21 cellular contexts compared by ENCODE assay signal in the genomic region with DNA sequence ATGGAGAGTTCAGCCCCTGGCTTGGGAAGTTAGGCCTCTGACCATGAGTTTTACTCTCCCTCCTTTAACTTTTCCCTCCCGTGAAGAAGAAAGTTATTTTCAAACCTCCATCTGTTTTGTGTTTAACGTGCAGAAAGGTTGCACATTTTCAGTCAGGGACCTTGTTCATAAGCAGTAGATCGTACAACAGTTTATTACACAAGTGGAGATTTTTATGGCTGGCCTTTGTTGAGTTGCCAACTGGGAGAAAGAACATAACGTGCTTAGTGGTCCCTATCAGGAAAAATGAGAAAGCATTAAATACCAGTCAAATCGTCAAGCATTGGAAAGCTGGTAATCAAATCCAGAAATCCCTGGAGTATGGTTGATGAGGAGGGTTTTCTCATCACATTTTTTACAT.
"Had no signal": no experiment of that assay in that cellular context is flagged by ENCODE, and none has a peak within 500 bp of the region (broad histone marks: within the 10 kb centered on the region; RNA-seq: fewer than 3 reads in every experiment).

No MANE protein-coding gene starts in this region.

- H3K4me3 ChIP-seq: breast epithelium, SK-N-MC had no signal

- H3K4me1 ChIP-seq: breast epithelium had no signal

- H3K36me3 ChIP-seq: breast epithelium had no signal

- DNase-seq: activated CD4-positive, alpha-beta T cell treated with anti-CD3 and anti-CD28 coated beads for 4 hours; activated CD8-positive, alpha-beta memory T cell treated with anti-CD3 and anti-CD28 coated beads, Interleukin-2, amount 50 U/mL, for 4 hours; activated CD8-positive, alpha-beta T cell treated with anti-CD3 and anti-CD28 coated beads for 36 hours; activated naive CD4-positive, alpha-beta T cell; activated T-cell treated with anti-CD3 and anti-CD28 coated beads, Interleukin-2, amount 50 U/mL, for 72 hours; aorta; KG1; NCI-H1048; NCI-H1417; NCI-H1930; NCI-H510A treated with DMSO at 0.1 percent for 48 hours; NCI-H69; NK-92 treated with Interleukin-12 subunit alpha and Interleukin-12 subunit beta, amount 100 ng/mL, for 24 hours; OCI-M1; RPMI8226; T-cell had no signal

- H3K9me3 ChIP-seq: breast epithelium had no signal

- ATAC-seq: activated CD8-positive, alpha-beta T cell treated with anti-CD3 and anti-CD28 coated beads for 36 hours; activated T-cell treated with anti-CD3 and anti-CD28 coated beads, Interleukin-2, amount 50 U/mL, for 72 hours; Panc1; Right ventricle myocardium inferior; T-cell had no signal

- H3K27me3 ChIP-seq: breast epithelium had no signal

- H3K27ac ChIP-seq: breast epithelium, SK-N-MC, VCaP had no signal
